In genomic region chr9:68416891-68417570, GRCh38 we compare ENCODE assay signal across 13 cellular contexts.
DNase-seq lines count a peak whose midpoint lies in the region; ATAC-seq, FAIRE-seq and TF ChIP-seq lines count a peak whose summit lies in the region.
"Had no signal": no experiment of that assay in that cellular context is flagged by ENCODE, and none has a peak within 500 bp of the region (broad histone marks: within the 10 kb centered on the region; RNA-seq: fewer than 3 reads in every experiment).

No MANE protein-coding gene starts in this region.

- peak in 1 of 2 experiments; percentile 14 for DNase-seq in A549 (ENCODE audit: low read depth in 1 of 2, low spot score in 1 of 2)
- peak; percentile 40 for DNase-seq in ELR (ENCODE audit: low read depth)
- peak; percentile 52 for DNase-seq in NCI-H69 (lab: John Stamatoyannopoulos, UW)
- DNase-seq in foreskin fibroblast: peak in 1 of 2 donors; percentile 16
- DNase-seq in upper lobe of left lung: no peak
- no peak for DNase-seq in NOMO-1 (lab: John Stamatoyannopoulos, UW; ENCODE audit: unreplicated experiment in 2 of 2)
- DNase-seq: mesenchymal stem cell, thyroid gland had no signal

- ATAC-seq in A549 (peak in 1 of 2 experiments; percentile 62; a peak in 2 of 6 replicates), upper lobe of left lung (ENCODE audit: low FRiP score in 2 of 2) (no peak), HG02763 (IDR thresholded peaks at IDR 0.05; ENCODE audit: unreplicated experiment) (no peak), GM19452 (IDR thresholded peaks at IDR 0.05; ENCODE audit: unreplicated experiment) (no peak)
- ATAC-seq: activated T-cell treated with anti-CD3 and anti-CD28 coated beads, Interleukin-2, amount 50 U/mL, for 72 hours had no signal

- H3K4me1 ChIP-seq in A549 (no peaks in the 10 kb centered on the region), upper lobe of left lung (no peaks in the 10 kb centered on the region)
- H3K4me1 ChIP-seq: SJCRH30, thyroid gland had no signal

- TF ChIP-seq EP300 in A549 (IDR thresholded peaks at IDR 0.05) (no peak), upper lobe of left lung (IDR thresholded peaks at IDR 0.05) (no peak)

- H3K9me3 ChIP-seq in A549 (no peaks in the 10 kb centered on the region), upper lobe of left lung (no peaks in the 10 kb centered on the region)
- H3K9me3 ChIP-seq: SJCRH30, thyroid gland had no signal

- no peak for TF ChIP-seq POLR2A in A549 (IDR thresholded peaks at IDR 0.05; ENCODE audit: low read length)
- TF ChIP-seq POLR2A in upper lobe of left lung (IDR thresholded peaks at IDR 0.05): no peak

- FAIRE-seq in A549 (lab: Jason Lieb, UNC): no peak
- FAIRE-seq: HTR-8/SVneo had no signal

- no peaks in the 10 kb centered on the region for H3K36me3 ChIP-seq in upper lobe of left lung
- H3K36me3 ChIP-seq: thyroid gland had no signal

- no peaks in the 10 kb centered on the region for H3K27me3 ChIP-seq in upper lobe of left lung
- H3K27me3 ChIP-seq: SJCRH30, thyroid gland had no signal

- no peak overlapping the region for H3K4me2 ChIP-seq in A549

- H3K27ac ChIP-seq in A549 (no peak overlapping the region), upper lobe of left lung (no peak overlapping the region)
- H3K27ac ChIP-seq: SJCRH30, thyroid gland had no signal

- H3K4me3 ChIP-seq in A549 (no peak overlapping the region), foreskin fibroblast (ENCODE audit: low read depth in 1 of 2, low read length in 2 of 2) (no peak overlapping the region), upper lobe of left lung (no peak overlapping the region)
- H3K4me3 ChIP-seq: SJCRH30, thyroid gland had no signal

- CTCF ChIA-PET in A549 (lab: Yijun Ruan, JAX): interaction anchor here (0.9 to 2.0 kb wide), 3 partner anchors 11 to 220 kb away, joined by 3 to 5 read pairs (median 4); no protein-coding TSS in a partner anchor

- POLR2A ChIA-PET in A549 (lab: Yijun Ruan, JAX): no interaction called here

- TF ChIP-seq RAD21 in A549 (conservative IDR thresholded peaks at IDR 0.05 in 1 of 2, IDR thresholded peaks at IDR 0.05 in 1 of 2): no peak

- TF ChIP-seq CTCF in A549 (IDR thresholded peaks at IDR 0.05): 0 out of 3 replicates have a peak, but pooled peaks have one; percentile 5
- peak; percentile 5 for TF ChIP-seq CTCF in foreskin fibroblast (IDR thresholded peaks at IDR 0.05; ENCODE audit: low read depth, low read length)
- no peak for TF ChIP-seq CTCF in upper lobe of left lung (IDR thresholded peaks at IDR 0.05)

- WGBS in A549 (ENCODE audit: missing lambda C conversion rate): 55% methylated on average over 8 of the region's 8 CpGs
- 45 to 55% methylated on average over 8 of the region's 8 CpGs for WGBS in upper lobe of left lung, 2 donors

TF ChIP-seq in A549, 52 proteins besides CTCF, POLR2A, EP300 and RAD21:
- TF ChIP-seq CBX2 (IDR thresholded peaks at IDR 0.05; ENCODE audit: borderline replicate concordance, low read depth) (no peak), PHF8 (IDR thresholded peaks at IDR 0.05; ENCODE audit: borderline replicate concordance, low read depth) (no peak), RARB (CRISPR knock-in tag; IDR thresholded peaks at IDR 0.05) (no peak), KDM5A (IDR thresholded peaks at IDR 0.05) (no peak), FOSL2 (IDR thresholded peaks at IDR 0.05) (no peak), FOSL2 (CRISPR knock-in tag; IDR thresholded peaks at IDR 0.05) (no peak), HDAC2 (IDR thresholded peaks at IDR 0.05) (no peak), SMC3 (IDR thresholded peaks at IDR 0.05) (no peak)
- TF ChIP-seq, protein P1, sequence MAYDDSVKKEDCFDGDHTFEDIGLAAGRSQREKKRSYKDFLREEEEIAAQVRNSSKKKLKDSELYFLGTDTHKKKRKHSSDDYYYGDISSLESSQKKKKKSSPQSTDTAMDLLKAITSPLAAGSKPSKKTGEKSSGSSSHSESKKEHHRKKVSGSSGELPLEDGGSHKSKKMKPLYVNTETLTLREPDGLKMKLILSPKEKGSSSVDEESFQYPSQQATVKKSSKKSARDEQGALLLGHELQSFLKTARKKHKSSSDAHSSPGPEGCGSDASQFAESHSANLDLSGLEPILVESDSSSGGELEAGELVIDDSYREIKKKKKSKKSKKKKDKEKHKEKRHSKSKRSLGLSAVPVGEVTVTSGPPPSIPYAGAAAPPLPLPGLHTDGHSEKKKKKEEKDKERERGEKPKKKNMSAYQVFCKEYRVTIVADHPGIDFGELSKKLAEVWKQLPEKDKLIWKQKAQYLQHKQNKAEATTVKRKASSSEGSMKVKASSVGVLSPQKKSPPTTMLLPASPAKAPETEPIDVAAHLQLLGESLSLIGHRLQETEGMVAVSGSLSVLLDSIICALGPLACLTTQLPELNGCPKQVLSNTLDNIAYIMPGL (CRISPR knock-in tag; IDR thresholded peaks at IDR 0.05; ENCODE audit: borderline replicate concordance): no peak
TF ChIP-seq in A549: peak in this region for 0.

Comparison
In these comparisons a context has a peak if more than half of its experiments do, and no peak if none do; other contexts are left out.
1. DNase-seq: peak in ELR (single experiment) and NCI-H69 (single experiment); none in upper lobe of left lung (0 of 2) and NOMO-1 (0 of 2).
2. CTCF ChIP-seq: peak in A549 (single experiment) and foreskin fibroblast (single experiment); none in upper lobe of left lung (0 of 6).